Comparison of ENCODE assay signal across 17 cellular contexts in genomic region chr3:161689699-161690098, GRCh38.
"Had no signal": no experiment of that assay in that cellular context is flagged by ENCODE, and none has a peak within 500 bp of the region (broad histone marks: within the 10 kb centered on the region; RNA-seq: fewer than 3 reads in every experiment).

No MANE protein-coding gene starts in this region.

- H3K4me1 Mint-ChIP-seq: activated CD4-positive, alpha-beta T cell treated with anti-CD3 and anti-CD28 coated beads, Interleukin-2, amount 10 ng/mL, durations not matched to agents 7 days and 5 days; activated naive CD4-positive, alpha-beta T cell treated with anti-CD3 and anti-CD28 coated beads, Interleukin-2, amount 10 ng/mL, durations not matched to agents 7 days and 5 days; activated naive CD8-positive, alpha-beta T cell treated with anti-CD3 and anti-CD28 coated beads, Interleukin-2, amount 50 U/mL, for 24 hours; central memory CD8-positive, alpha-beta T cell; natural killer cell had no signal

- H3K27me3 Mint-ChIP-seq: activated CD4-positive, alpha-beta T cell treated with anti-CD3 and anti-CD28 coated beads, Interleukin-2, amount 10 ng/mL, durations not matched to agents 7 days and 5 days; activated naive CD4-positive, alpha-beta T cell treated with anti-CD3 and anti-CD28 coated beads, Interleukin-2, amount 10 ng/mL, durations not matched to agents 7 days and 5 days; activated naive CD8-positive, alpha-beta T cell treated with anti-CD3 and anti-CD28 coated beads, Interleukin-2, amount 50 U/mL, for 24 hours; central memory CD8-positive, alpha-beta T cell had no signal

- DNase-seq: activated CD4-positive, alpha-beta T cell treated with anti-CD3 and anti-CD28 coated beads, Interleukin-2, amount 10 ng/mL, durations not matched to agents 7 days and 5 days; activated CD8-positive, alpha-beta T cell treated with anti-CD3 and anti-CD28 coated beads, Interleukin-2, amount 10 ng/mL, durations not matched to agents 7 days and 5 days; activated naive CD4-positive, alpha-beta T cell treated with anti-CD3 and anti-CD28 coated beads, Interleukin-2, amount 10 ng/mL, durations not matched to agents 7 days and 5 days; activated naive CD8-positive, alpha-beta T cell treated with anti-CD3 and anti-CD28 coated beads, Interleukin-2, amount 50 U/mL, for 24 hours; activated T-cell treated with anti-CD3 and anti-CD28 coated beads, Interleukin-2, amount 50 U/mL, for 4 hours; aorta; colonic mucosa; foreskin keratinocyte; left colon; natural killer cell; ovary; right cardiac atrium; stimulated activated CD4-positive, alpha-beta T cell treated with anti-CD3 and anti-CD28 coated beads, Interleukin-2, amount 100 ng/mL, for 24 hours; stimulated activated naive CD4-positive, alpha-beta T cell treated with Interleukin-2 at 50 U/mL for 16 hours; thyroid gland had no signal

- H3K27ac Mint-ChIP-seq: activated CD4-positive, alpha-beta T cell treated with anti-CD3 and anti-CD28 coated beads, Interleukin-2, amount 10 ng/mL, durations not matched to agents 7 days and 5 days; activated CD8-positive, alpha-beta T cell treated with anti-CD3 and anti-CD28 coated beads, Interleukin-2, amount 10 ng/mL, durations not matched to agents 7 days and 5 days; activated naive CD4-positive, alpha-beta T cell treated with anti-CD3 and anti-CD28 coated beads, Interleukin-2, amount 10 ng/mL, durations not matched to agents 7 days and 5 days; activated naive CD8-positive, alpha-beta T cell treated with anti-CD3 and anti-CD28 coated beads, Interleukin-2, amount 50 U/mL, for 24 hours; natural killer cell had no signal

- H3K4me3 Mint-ChIP-seq: activated CD4-positive, alpha-beta T cell treated with anti-CD3 and anti-CD28 coated beads, Interleukin-2, amount 10 ng/mL, durations not matched to agents 7 days and 5 days; activated CD8-positive, alpha-beta T cell treated with anti-CD3 and anti-CD28 coated beads, Interleukin-2, amount 10 ng/mL, durations not matched to agents 7 days and 5 days; activated naive CD4-positive, alpha-beta T cell treated with anti-CD3 and anti-CD28 coated beads, Interleukin-2, amount 10 ng/mL, durations not matched to agents 7 days and 5 days; activated naive CD8-positive, alpha-beta T cell treated with anti-CD3 and anti-CD28 coated beads, Interleukin-2, amount 50 U/mL, for 24 hours; activated T-cell treated with anti-CD3 and anti-CD28 coated beads, Interleukin-2, amount 50 U/mL, for 4 hours; central memory CD8-positive, alpha-beta T cell; natural killer cell had no signal

- ATAC-seq: activated CD8-positive, alpha-beta T cell treated with anti-CD3 and anti-CD28 coated beads, Interleukin-2, amount 10 ng/mL, durations not matched to agents 7 days and 5 days; activated naive CD8-positive, alpha-beta T cell treated with anti-CD3 and anti-CD28 coated beads, Interleukin-2, amount 50 U/mL, for 24 hours; activated T-cell treated with anti-CD3 and anti-CD28 coated beads, Interleukin-2, amount 50 U/mL, for 4 hours; foreskin keratinocyte; left colon; natural killer cell; psoas muscle; right cardiac atrium had no signal

- H3K36me3 Mint-ChIP-seq: activated naive CD4-positive, alpha-beta T cell treated with anti-CD3 and anti-CD28 coated beads, Interleukin-2, amount 10 ng/mL, durations not matched to agents 7 days and 5 days; natural killer cell had no signal

- H3K9me3 Mint-ChIP-seq: activated CD4-positive, alpha-beta T cell treated with anti-CD3 and anti-CD28 coated beads, Interleukin-2, amount 10 ng/mL, durations not matched to agents 7 days and 5 days; activated naive CD4-positive, alpha-beta T cell treated with anti-CD3 and anti-CD28 coated beads, Interleukin-2, amount 10 ng/mL, durations not matched to agents 7 days and 5 days had no signal
